10 cellular contexts compared by ENCODE assay signal in genomic region chr2:128536925-128537620, GRCh38.
DNase-seq lines count a peak whose midpoint lies in the region; ATAC-seq and TF ChIP-seq lines count a peak whose summit lies in the region.
"Had no signal": no experiment of that assay in that cellular context is flagged by ENCODE, and none has a peak within 500 bp of the region (broad histone marks: within the 10 kb centered on the region; RNA-seq: fewer than 3 reads in every experiment).

No MANE protein-coding gene starts in this region.

- H3K36me3 ChIP-seq in SJCRH30 (no peaks in the 10 kb centered on the region), transverse colon (no peaks in the 10 kb centered on the region)

- no peak for TF ChIP-seq EP300 in transverse colon (IDR thresholded peaks at IDR 0.05; ENCODE audit: low read depth)

- H3K9me3 Mint-ChIP-seq in activated naive CD8-positive, alpha-beta T cell treated with anti-CD3 and anti-CD28 coated beads, Interleukin-2, amount 50 U/mL, for 24 hours, result no peaks in the 10 kb centered on the region
- H3K9me3 Mint-ChIP-seq in activated naive CD8-positive, alpha-beta T cell treated with anti-CD3 and anti-CD28 coated beads for 36 hours, result no peaks in the 10 kb centered on the region

- no peak overlapping the region for H3K4me3 ChIP-seq in SJCRH30
- H3K4me3 ChIP-seq in transverse colon, result no peak overlapping the region

- H3K4me3 Mint-ChIP-seq in activated naive CD8-positive, alpha-beta T cell treated with anti-CD3 and anti-CD28 coated beads, Interleukin-2, amount 50 U/mL, for 24 hours, result no peak overlapping the region
- no peak overlapping the region for H3K4me3 Mint-ChIP-seq in activated naive CD8-positive, alpha-beta T cell treated with anti-CD3 and anti-CD28 coated beads for 36 hours

- TF ChIP-seq CTCF in foreskin keratinocyte (conservative IDR thresholded peaks at IDR 0.05), result no peak
- TF ChIP-seq CTCF in transverse colon (IDR thresholded peaks at IDR 0.05), result no peak

- in situ Hi-C loops in transverse colon (cut with MboI; ENCODE audit: low pct_ligation_motif_present in 1 of 4, low pct_unique_long_range_greater_than_20kb in 1 of 4, low sequenced_read_pairs in 3 of 4), result no loop called here

- peaks cover 5% of the 10 kb centered on the region; the same call in 1 of the 2 replicates for H3K4me1 ChIP-seq in SJCRH30
- no peaks in the 10 kb centered on the region for H3K4me1 ChIP-seq in foreskin keratinocyte
- H3K4me1 ChIP-seq in transverse colon, result no peaks in the 10 kb centered on the region

- H3K27ac ChIP-seq in SJCRH30 (peak overlapping the region; percentile 52), foreskin keratinocyte (no peak overlapping the region), transverse colon (no peak overlapping the region)

- intact Hi-C loops in transverse colon (cut with DNase I; ENCODE audit: low total_unique reads), result no loop called here

- peaks cover 2% of the 10 kb centered on the region for H3K27me3 Mint-ChIP-seq in activated naive CD8-positive, alpha-beta T cell treated with anti-CD3 and anti-CD28 coated beads, Interleukin-2, amount 50 U/mL, for 24 hours
- H3K27me3 Mint-ChIP-seq in activated naive CD8-positive, alpha-beta T cell treated with anti-CD3 and anti-CD28 coated beads for 36 hours, result no peaks in the 10 kb centered on the region

- H3K27me3 ChIP-seq in SJCRH30 (no peaks in the 10 kb centered on the region), foreskin keratinocyte (no peaks in the 10 kb centered on the region), transverse colon (no peaks in the 10 kb centered on the region)

- DNase-seq in activated naive CD8-positive, alpha-beta T cell treated with anti-CD3 and anti-CD28 coated beads, Interleukin-2, amount 50 U/mL, for 24 hours, result peak; percentile 14
- DNase-seq in activated naive CD8-positive, alpha-beta T cell treated with anti-CD3 and anti-CD28 coated beads for 36 hours, result no peak
- DNase-seq in SJCRH30 (peak; percentile 75 to 79), foreskin keratinocyte (peak in 1 of 2 donors; percentile 29), stromal cell of bone marrow (ENCODE audit: low read depth) (peak; percentile 79), HuH-7.5 (ENCODE audit: low spot score) (no peak), transverse colon (no peak)
- DNase-seq: left ventricle myocardium superior, NCI-H748 treated with DMSO at 0.1 percent for 48 hours had no signal

- H3K9me3 ChIP-seq in SJCRH30 (replicated peaks), result no peaks in the 10 kb centered on the region
- no peaks in the 10 kb centered on the region for H3K9me3 ChIP-seq in transverse colon

- H3K4me1 Mint-ChIP-seq in activated naive CD8-positive, alpha-beta T cell treated with anti-CD3 and anti-CD28 coated beads, Interleukin-2, amount 50 U/mL, for 24 hours, result peaks cover 6% of the 10 kb centered on the region
- no peaks in the 10 kb centered on the region for H3K4me1 Mint-ChIP-seq in activated naive CD8-positive, alpha-beta T cell treated with anti-CD3 and anti-CD28 coated beads for 36 hours

- WGBS in transverse colon (ENCODE audit: low coverage in 1 of 2), 2 donors, result 70 to 73% methylated on average over 9 to 14 of the region's 14 CpGs

- ATAC-seq in activated naive CD8-positive, alpha-beta T cell treated with anti-CD3 and anti-CD28 coated beads, Interleukin-2, amount 50 U/mL, for 24 hours, result peak; percentile 96
- ATAC-seq in foreskin keratinocyte, result peak; percentile 60
- ATAC-seq in GM18511 (IDR thresholded peaks at IDR 0.05; ENCODE audit: unreplicated experiment), result no peak
- ATAC-seq: left ventricle myocardium superior had no signal

- H3K36me3 Mint-ChIP-seq in activated naive CD8-positive, alpha-beta T cell treated with anti-CD3 and anti-CD28 coated beads, Interleukin-2, amount 50 U/mL, for 24 hours (ENCODE audit: low read depth), result no peaks in the 10 kb centered on the region
- H3K36me3 Mint-ChIP-seq in activated naive CD8-positive, alpha-beta T cell treated with anti-CD3 and anti-CD28 coated beads for 36 hours, result no peaks in the 10 kb centered on the region

- no peak for TF ChIP-seq POLR2A in transverse colon (IDR thresholded peaks at IDR 0.05)

- H3K27ac Mint-ChIP-seq in activated naive CD8-positive, alpha-beta T cell treated with anti-CD3 and anti-CD28 coated beads, Interleukin-2, amount 50 U/mL, for 24 hours, result no peak overlapping the region
- no peak overlapping the region for H3K27ac Mint-ChIP-seq in activated naive CD8-positive, alpha-beta T cell treated with anti-CD3 and anti-CD28 coated beads for 36 hours

Comparison
In these comparisons a context has a peak if more than half of its experiments do, and no peak if none do; other contexts are left out.
1. DNase-seq: peak in activated naive CD8-positive, alpha-beta T cell treated with anti-CD3 and anti-CD28 coated beads, Interleukin-2, amount 50 U/mL, for 24 hours (single experiment), SJCRH30 (2 of 2) and stromal cell of bone marrow (single experiment); none in activated naive CD8-positive, alpha-beta T cell treated with anti-CD3 and anti-CD28 coated beads for 36 hours (single experiment), HuH-7.5 (single experiment) and transverse colon (single experiment).